Comparison of ENCODE assay signal across 39 cellular contexts in genomic region chr9:84722388-84722989, GRCh38. TPM values are rescaled to one million over a fixed set of nuclear protein-coding genes. Genes with fewer than 3 reads are reported as not detected.
"Had no signal": no experiment of that assay in that cellular context is flagged by ENCODE, and none has a peak within 500 bp of the region (broad histone marks: within the 10 kb centered on the region; RNA-seq: fewer than 3 reads in every experiment).

No MANE protein-coding gene starts in this region.

- ATAC-seq: activated CD4-positive, alpha-beta T cell treated with anti-CD3 and anti-CD28 coated beads for 36 hours; activated CD4-positive, CD25-positive, alpha-beta regulatory T cell treated with anti-CD3 and anti-CD28 coated beads, Interleukin-2, amount 50 U/mL, for 24 hours; activated CD8-positive, alpha-beta memory T cell treated with anti-CD3 and anti-CD28 coated beads, Interleukin-2, amount 10 ng/mL, durations not matched to agents 7 days and 5 days; activated CD8-positive, alpha-beta T cell treated with anti-CD3 and anti-CD28 coated beads, Interleukin-2, amount 10 ng/mL, durations not matched to agents 7 days and 5 days; activated naive CD8-positive, alpha-beta T cell treated with anti-CD3 and anti-CD28 coated beads, Interleukin-2, amount 50 U/mL, for 24 hours; WTC11 had no signal

- H3K4me1 Mint-ChIP-seq: activated CD4-positive, alpha-beta memory T cell treated with anti-CD3 and anti-CD28 coated beads, Interleukin-2, amount 10 ng/mL, durations not matched to agents 7 days and 5 days; activated CD4-positive, alpha-beta T cell treated with anti-CD3 and anti-CD28 coated beads for 36 hours; activated CD4-positive, alpha-beta T cell treated with anti-CD3 and anti-CD28 coated beads, Interleukin-2, amount 10 ng/mL, durations not matched to agents 7 days and 5 days; activated CD8-positive, alpha-beta memory T cell treated with anti-CD3 and anti-CD28 coated beads, Interleukin-2, amount 10 ng/mL, durations not matched to agents 7 days and 5 days; activated naive CD4-positive, alpha-beta T cell treated with anti-CD3 and anti-CD28 coated beads, Interleukin-2, amount 10 ng/mL, durations not matched to agents 7 days and 5 days; activated naive CD4-positive, alpha-beta T cell treated with anti-CD3 and anti-CD28 coated beads, Interleukin-2, amount 50 U/mL, for 24 hours; activated naive CD8-positive, alpha-beta T cell treated with anti-CD3 and anti-CD28 coated beads, Interleukin-2, amount 10 ng/mL, durations not matched to agents 7 days and 5 days; activated naive CD8-positive, alpha-beta T cell treated with anti-CD3 and anti-CD28 coated beads, Interleukin-2, amount 50 U/mL, for 24 hours had no signal

- H3K9me3 ChIP-seq: ascending aorta had no signal

- H3K4me3 Mint-ChIP-seq: activated CD4-positive, alpha-beta memory T cell treated with anti-CD3 and anti-CD28 coated beads, Interleukin-2, amount 10 ng/mL, durations not matched to agents 7 days and 5 days; activated CD4-positive, alpha-beta T cell treated with anti-CD3 and anti-CD28 coated beads for 36 hours; activated CD4-positive, alpha-beta T cell treated with anti-CD3 and anti-CD28 coated beads, Interleukin-2, amount 10 ng/mL, durations not matched to agents 7 days and 5 days; activated CD8-positive, alpha-beta memory T cell treated with anti-CD3 and anti-CD28 coated beads, Interleukin-2, amount 10 ng/mL, durations not matched to agents 7 days and 5 days; activated CD8-positive, alpha-beta T cell treated with anti-CD3 and anti-CD28 coated beads, Interleukin-2, amount 10 ng/mL, durations not matched to agents 7 days and 5 days; activated naive CD4-positive, alpha-beta T cell treated with anti-CD3 and anti-CD28 coated beads, Interleukin-2, amount 10 ng/mL, durations not matched to agents 7 days and 5 days; activated naive CD4-positive, alpha-beta T cell treated with anti-CD3 and anti-CD28 coated beads, Interleukin-2, amount 50 U/mL, for 24 hours; activated naive CD8-positive, alpha-beta T cell; activated naive CD8-positive, alpha-beta T cell treated with anti-CD3 and anti-CD28 coated beads, Interleukin-2, amount 10 ng/mL, durations not matched to agents 7 days and 5 days; activated naive CD8-positive, alpha-beta T cell treated with anti-CD3 and anti-CD28 coated beads, Interleukin-2, amount 50 U/mL, for 24 hours; activated T-cell treated with anti-CD3 and anti-CD28 coated beads, Interleukin-2, amount 50 U/mL, for 24 hours; brain; T-helper 1 cell treated with Interleukin-12 subunit alpha and Interleukin-12 subunit beta and Interleukin-4 antibody, amounts not matched to agents 30 μg/mL and 1 μg/mL, for 36 hours; T-helper 2 cell treated with Interferon-gamma antibody and Interleukin-4, amounts not matched to agents 5 μg/mL and 100 μg/mL, for 36 hours; WTC11 had no signal

- DNase-seq: activated CD4-positive, alpha-beta memory T cell treated with anti-CD3 and anti-CD28 coated beads, Interleukin-2, amount 10 ng/mL, durations not matched to agents 7 days and 5 days; activated CD4-positive, alpha-beta T cell treated with anti-CD3 and anti-CD28 coated beads for 1 hour; activated CD4-positive, alpha-beta T cell treated with anti-CD3 and anti-CD28 coated beads for 36 hours; activated CD4-positive, alpha-beta T cell treated with anti-CD3 and anti-CD28 coated beads for 48 hours; activated CD4-positive, alpha-beta T cell treated with anti-CD3 and anti-CD28 coated beads, Interleukin-2, amount 10 ng/mL, durations not matched to agents 7 days and 5 days; activated CD4-positive, alpha-beta T cell treated with anti-CD3 and anti-CD28 coated beads, Interleukin-2, amount 50 U/mL, for 48 hours; activated CD4-positive, CD25-positive, alpha-beta regulatory T cell; activated CD8-positive, alpha-beta memory T cell treated with anti-CD3 and anti-CD28 coated beads for 24 hours; activated CD8-positive, alpha-beta memory T cell treated with anti-CD3 and anti-CD28 coated beads, Interleukin-2, amount 10 ng/mL, durations not matched to agents 7 days and 5 days; activated CD8-positive, alpha-beta memory T cell treated with anti-CD3 and anti-CD28 coated beads, Interleukin-2, amount 50 U/mL, for 48 hours; activated CD8-positive, alpha-beta T cell treated with anti-CD3 and anti-CD28 coated beads, Interleukin-2, amount 10 ng/mL, durations not matched to agents 7 days and 5 days; activated effector memory CD4-positive, alpha-beta T cell treated with Interleukin-2 at 50 U/mL for 16 hours; activated gamma-delta T cell; activated naive CD4-positive, alpha-beta T cell treated with anti-CD3 and anti-CD28 coated beads, Interleukin-2, amount 10 ng/mL, durations not matched to agents 7 days and 5 days; activated naive CD4-positive, alpha-beta T cell treated with Interleukin-2 at 50 U/mL for 16 hours; activated naive CD8-positive, alpha-beta T cell treated with anti-CD3 and anti-CD28 coated beads, Interleukin-2, amount 10 ng/mL, durations not matched to agents 7 days and 5 days; activated naive CD8-positive, alpha-beta T cell treated with anti-CD3 and anti-CD28 coated beads, Interleukin-2, amount 50 U/mL, for 24 hours; activated T-cell treated with anti-CD3 and anti-CD28 coated beads, Interleukin-2, amount 50 U/mL, for 24 hours; activated T-cell treated with anti-CD3 and anti-CD28 coated beads, Interleukin-2, amount 50 U/mL, for 48 hours; amygdala; anterior cingulate cortex; caudate nucleus; SW 1271; T-helper 1 cell; T-helper 2 cell; T-helper 9 cell; WERI-Rb-1 had no signal

- H3K4me3 ChIP-seq: ascending aorta, cardiac muscle cell had no signal

- H3K27ac Mint-ChIP-seq: activated CD4-positive, alpha-beta memory T cell treated with anti-CD3 and anti-CD28 coated beads, Interleukin-2, amount 10 ng/mL, durations not matched to agents 7 days and 5 days; activated CD4-positive, alpha-beta T cell treated with anti-CD3 and anti-CD28 coated beads for 36 hours; activated CD4-positive, alpha-beta T cell treated with anti-CD3 and anti-CD28 coated beads, Interleukin-2, amount 10 ng/mL, durations not matched to agents 7 days and 5 days; activated CD8-positive, alpha-beta memory T cell treated with anti-CD3 and anti-CD28 coated beads, Interleukin-2, amount 10 ng/mL, durations not matched to agents 7 days and 5 days; activated CD8-positive, alpha-beta T cell treated with anti-CD3 and anti-CD28 coated beads, Interleukin-2, amount 10 ng/mL, durations not matched to agents 7 days and 5 days; activated naive CD4-positive, alpha-beta T cell treated with anti-CD3 and anti-CD28 coated beads, Interleukin-2, amount 10 ng/mL, durations not matched to agents 7 days and 5 days; activated naive CD4-positive, alpha-beta T cell treated with anti-CD3 and anti-CD28 coated beads, Interleukin-2, amount 50 U/mL, for 24 hours; activated naive CD8-positive, alpha-beta T cell; activated naive CD8-positive, alpha-beta T cell treated with anti-CD3 and anti-CD28 coated beads, Interleukin-2, amount 10 ng/mL, durations not matched to agents 7 days and 5 days; activated naive CD8-positive, alpha-beta T cell treated with anti-CD3 and anti-CD28 coated beads, Interleukin-2, amount 50 U/mL, for 24 hours; activated T-cell treated with anti-CD3 and anti-CD28 coated beads, Interleukin-2, amount 50 U/mL, for 24 hours; activated T-helper 2 cell treated with anti-CD3 and anti-CD28 coated beads, Interferon-gamma antibody, Interleukin-2, Interleukin-4, amounts not matched to agents 10 μg/mL and 5 μg/mL and 100 μg/mL, durations not matched to agents 14 hours and 24 hours and 36 hours; brain; T-helper 1 cell treated with Interleukin-12 subunit alpha and Interleukin-12 subunit beta and Interleukin-4 antibody, amounts not matched to agents 30 μg/mL and 1 μg/mL, for 36 hours; T-helper 2 cell treated with Interferon-gamma antibody and Interleukin-4, amounts not matched to agents 5 μg/mL and 100 μg/mL, for 36 hours; WTC11 had no signal

- H3K27ac ChIP-seq: ascending aorta, cardiac muscle cell, WERI-Rb-1 had no signal

- H3K36me3 Mint-ChIP-seq: activated CD8-positive, alpha-beta memory T cell treated with anti-CD3 and anti-CD28 coated beads, Interleukin-2, amount 10 ng/mL, durations not matched to agents 7 days and 5 days; activated naive CD4-positive, alpha-beta T cell treated with anti-CD3 and anti-CD28 coated beads, Interleukin-2, amount 10 ng/mL, durations not matched to agents 7 days and 5 days; activated naive CD4-positive, alpha-beta T cell treated with anti-CD3 and anti-CD28 coated beads, Interleukin-2, amount 50 U/mL, for 24 hours; activated naive CD8-positive, alpha-beta T cell; activated naive CD8-positive, alpha-beta T cell treated with anti-CD3 and anti-CD28 coated beads, Interleukin-2, amount 10 ng/mL, durations not matched to agents 7 days and 5 days; WTC11 had no signal

- FAIRE-seq: bronchial epithelial cell, TTC549 had no signal

- H3K27me3 ChIP-seq: ascending aorta had no signal

- H3K9me3 Mint-ChIP-seq: activated CD4-positive, alpha-beta memory T cell treated with anti-CD3 and anti-CD28 coated beads, Interleukin-2, amount 10 ng/mL, durations not matched to agents 7 days and 5 days; activated CD4-positive, alpha-beta T cell treated with anti-CD3 and anti-CD28 coated beads, Interleukin-2, amount 10 ng/mL, durations not matched to agents 7 days and 5 days; activated naive CD4-positive, alpha-beta T cell treated with anti-CD3 and anti-CD28 coated beads, Interleukin-2, amount 10 ng/mL, durations not matched to agents 7 days and 5 days; activated naive CD4-positive, alpha-beta T cell treated with anti-CD3 and anti-CD28 coated beads, Interleukin-2, amount 50 U/mL, for 24 hours; activated naive CD8-positive, alpha-beta T cell treated with anti-CD3 and anti-CD28 coated beads, Interleukin-2, amount 10 ng/mL, durations not matched to agents 7 days and 5 days; activated T-helper 2 cell treated with anti-CD3 and anti-CD28 coated beads, Interferon-gamma antibody, Interleukin-2, Interleukin-4, amounts not matched to agents 10 μg/mL and 5 μg/mL and 100 μg/mL, durations not matched to agents 14 hours and 24 hours and 36 hours; T-helper 1 cell treated with Interleukin-12 subunit alpha and Interleukin-12 subunit beta and Interleukin-4 antibody, amounts not matched to agents 30 μg/mL and 1 μg/mL, for 36 hours; T-helper 2 cell treated with Interferon-gamma antibody and Interleukin-4, amounts not matched to agents 5 μg/mL and 100 μg/mL, for 36 hours had no signal

- H3K4me1 ChIP-seq: ascending aorta had no signal

- H3K36me3 ChIP-seq: ascending aorta, cardiac muscle cell, WERI-Rb-1 had no signal

- H3K27me3 Mint-ChIP-seq: activated CD4-positive, alpha-beta T cell treated with anti-CD3 and anti-CD28 coated beads, Interleukin-2, amount 10 ng/mL, durations not matched to agents 7 days and 5 days; activated T-cell treated with anti-CD3 and anti-CD28 coated beads, Interleukin-2, amount 50 U/mL, for 24 hours; brain had no signal

RNA-seq across cellular contexts. Expression of gene NTRK2, which starts 53.0 kb away (rescaled TPM):
- total RNA-seq: activated naive CD8-positive, alpha-beta T cell treated with anti-CD3 and anti-CD28 coated beads, Interleukin-2, amount 10 ng/mL, durations not matched to agents 7 days and 5 days; bronchial epithelial cell had no signal
